Comparison of ENCODE assay signal across 10 cellular contexts in the genomic region with DNA sequence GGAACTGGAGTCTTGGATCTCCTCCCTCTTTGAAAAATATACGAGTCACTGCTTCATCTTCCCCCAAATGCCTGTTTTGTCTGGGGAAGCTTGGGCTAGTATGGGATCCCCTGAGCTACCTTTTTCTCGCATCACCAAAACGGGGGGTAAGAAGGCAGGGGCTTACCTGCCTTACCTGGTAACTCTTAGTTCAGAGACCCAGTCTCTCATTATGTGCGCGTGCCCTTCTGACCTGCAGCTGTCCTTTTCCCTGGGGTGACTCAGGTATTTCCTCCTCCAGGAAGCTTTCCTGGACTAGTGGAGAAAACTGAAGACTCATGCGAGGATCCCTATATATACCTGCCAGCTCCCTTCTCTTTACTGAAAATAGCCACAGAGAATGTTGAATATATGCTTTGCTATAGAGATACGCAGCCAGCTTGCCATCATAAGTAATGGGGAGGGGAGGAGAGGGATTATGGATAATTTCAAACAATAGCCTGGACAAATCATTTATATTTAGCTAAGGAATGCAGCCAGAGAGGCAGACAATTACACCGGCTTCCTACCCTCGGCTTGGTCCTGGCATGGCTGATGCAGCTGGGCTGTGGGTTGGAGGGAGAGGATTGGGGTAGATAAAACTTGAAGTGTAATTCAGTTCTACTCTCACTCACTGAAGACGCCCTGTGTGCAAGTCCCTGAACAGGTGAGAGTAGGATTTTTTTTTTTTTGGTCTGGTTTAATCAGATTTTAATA. TPM values are rescaled to one million over a fixed set of nuclear protein-coding genes. Genes with fewer than 3 reads are reported as not detected.
DNase-seq lines count a peak whose midpoint lies in the region; ATAC-seq and TF ChIP-seq lines count a peak whose summit lies in the region.
"Had no signal": no experiment of that assay in that cellular context is flagged by ENCODE, and none has a peak within 500 bp of the region (broad histone marks: within the 10 kb centered on the region; RNA-seq: fewer than 3 reads in every experiment).

No MANE protein-coding gene starts in this region.

- 47 to 58% (median 54%) methylated on average over 10 of the region's 10 CpGs for WGBS in stomach, 5 donors

- no peak overlapping the region for H3K27ac Mint-ChIP-seq in activated T-helper 17 cell treated with anti-CD3 and anti-CD28 coated beads, Interleukin-2, amount 50 U/mL, for 72 hours

- ATAC-seq in activated T-helper 17 cell treated with anti-CD3 and anti-CD28 coated beads, Interleukin-2, amount 50 U/mL, for 72 hours (replicated peaks), result no peak
- ATAC-seq in HG02678 (IDR thresholded peaks at IDR 0.05; ENCODE audit: unreplicated experiment) (no peak), HG03432 (IDR thresholded peaks at IDR 0.05; ENCODE audit: unreplicated experiment) (no peak)

- peak overlapping the region; percentile 64 for H3K4me3 Mint-ChIP-seq in activated T-helper 17 cell treated with anti-CD3 and anti-CD28 coated beads, Interleukin-2, amount 50 U/mL, for 72 hours

- H3K27ac ChIP-seq in stomach, result peak overlapping the region in 4 of 5 donors; percentile 91 to 95 (median 91)
- H3K27ac ChIP-seq: 22Rv1 had no signal

- H3K27me3 Mint-ChIP-seq in activated T-helper 17 cell treated with anti-CD3 and anti-CD28 coated beads, Interleukin-2, amount 50 U/mL, for 72 hours, result peaks cover 4% of the 10 kb centered on the region

- H3K4me3 ChIP-seq in stomach, result peak overlapping the region; percentile 86 to 95 (median 91)

- H3K9me3 Mint-ChIP-seq in activated T-helper 17 cell treated with anti-CD3 and anti-CD28 coated beads, Interleukin-2, amount 50 U/mL, for 72 hours, result no peaks in the 10 kb centered on the region

- DNase-seq in DMS 273 (lab: John Stamatoyannopoulos, UW; ENCODE audit: unreplicated experiment), result peak; percentile 43
- no peak for DNase-seq in DMS 273 treated with DMSO at 0.1 percent for 48 hours (lab: John Stamatoyannopoulos, UW)
- DNase-seq in islet precursor cell, result peak; percentile 66
- no peak for DNase-seq in stomach
- DNase-seq in GM20000 (ENCODE audit: low spot score), result no peak
- DNase-seq: GOT3 had no signal

- no peaks in the 10 kb centered on the region for H3K4me1 Mint-ChIP-seq in activated T-helper 17 cell treated with anti-CD3 and anti-CD28 coated beads, Interleukin-2, amount 50 U/mL, for 72 hours

- TF ChIP-seq POLR2A in stomach (IDR thresholded peaks at IDR 0.05), result no peak

- no peaks in the 10 kb centered on the region for H3K36me3 Mint-ChIP-seq in activated T-helper 17 cell treated with anti-CD3 and anti-CD28 coated beads, Interleukin-2, amount 50 U/mL, for 72 hours (ENCODE audit: low read depth)

- H3K27me3 ChIP-seq in stomach, result peaks cover 0 to 12% (median 0%) of the 10 kb centered on the region in 3 donors

- TF ChIP-seq EP300 in stomach (IDR thresholded peaks at IDR 0.05), result no peak

- H3K36me3 ChIP-seq in stomach, result no peaks in the 10 kb centered on the region

- no peak for TF ChIP-seq CTCF in stomach (IDR thresholded peaks at IDR 0.05)
- TF ChIP-seq CTCF in GM20000 (IDR thresholded peaks at IDR 0.05; ENCODE audit: extremely low read depth, missing control alignments), result no peak

- H3K4me1 ChIP-seq in stomach, result peaks cover 0 to 59% (median 28%) of the 10 kb centered on the region in 4 donors

- H3K9me3 ChIP-seq in stomach, result no peaks in the 10 kb centered on the region

- intact Hi-C loops in stomach (cut with DNase I; ENCODE audit: low total_unique reads), result no loop called here

RNA-seq across cellular contexts. Expression of gene TSPAN9, which starts 1.1 kb away (rescaled TPM):
- 1 to 10 TPM in 1 of 2 donors, under 1 TPM in 1; 0.65 to 2.7 TPM for total RNA-seq in activated T-helper 17 cell treated with anti-CD3 and anti-CD28 coated beads, Interleukin-2, amount 50 U/mL, for 72 hours
- total RNA-seq in stomach, result 10 to 100 TPM in 3 of 5 donors, 1 to 10 TPM in 2; 1.4 to 58.3 (median 15.6) TPM
- 1 to 10 TPM; 4.1 to 9.4 (median 6.4) TPM for polyA plus RNA-seq in stomach

Comparison
In these comparisons a context has a peak if more than half of its experiments do, and no peak if none do; other contexts are left out.
1. DNase-seq: peak in DMS 273 (single experiment) and islet precursor cell (single experiment); none in DMS 273 treated with DMSO at 0.1 percent for 48 hours (single experiment), stomach (single experiment) and GM20000 (single experiment).